ENCODE assay signal across 19 cellular contexts in genomic region chr13:42388326-42388725, GRCh38.
A peak's percentile ranks its signal among the peaks of the same experiment; 100 is the strongest.
DNase-seq lines count a peak whose midpoint lies in the region; ATAC-seq and TF ChIP-seq lines count a peak whose summit lies in the region.
"Had no signal": no experiment of that assay in that cellular context is flagged by ENCODE, and none has a peak within 500 bp of the region (broad histone marks: within the 10 kb centered on the region; RNA-seq: fewer than 3 reads in every experiment).

No MANE protein-coding gene starts in this region.

- DNase-seq in activated naive CD4-positive, alpha-beta T cell treated with anti-CD3 and anti-CD28 coated beads, Interleukin-2, amount 50 U/mL, for 16 hours, result no peak
- DNase-seq in DND-41 (peak; percentile 66), T-cell (no peak), NCI-H510A treated with DMSO at 0.1 percent for 48 hours (lab: John Stamatoyannopoulos, UW) (no peak), medulla oblongata (ENCODE audit: extremely low spot score) (no peak), erythroblast (lab: John Stamatoyannopoulos, UW) (no peak)
- no peak for DNase-seq in activated naive CD8-positive, alpha-beta T cell treated with anti-CD3 and anti-CD28 coated beads, Interleukin-2, amount 50 U/mL, for 24 hours
- DNase-seq: Karpas-422, MG63, NCI-H1048, NCI-H1436, NCI-H187 treated with DMSO at 0.1 percent for 48 hours, NCI-H2227 treated with DMSO at 0.1 percent for 48 hours, NCI-H510A, NCI-H748 treated with DMSO at 0.1 percent for 48 hours, SIG-M5, SK-N-SH had no signal

- H3K9ac ChIP-seq in DND-41 (ENCODE audit: low read depth, low read length), result no peak overlapping the region
- H3K9ac ChIP-seq: SK-N-SH had no signal

- H4K20me1 ChIP-seq in DND-41 (ENCODE audit: insufficient read depth, low read length), result no peaks in the 10 kb centered on the region

- H3K27ac Mint-ChIP-seq in activated naive CD4-positive, alpha-beta T cell treated with anti-CD3 and anti-CD28 coated beads, Interleukin-2, amount 50 U/mL, for 24 hours, result peak overlapping the region; percentile 5
- peak overlapping the region; percentile 13 to 47 for H3K27ac Mint-ChIP-seq in T-cell
- peak overlapping the region; percentile 32 for H3K27ac Mint-ChIP-seq in activated naive CD8-positive, alpha-beta T cell treated with anti-CD3 and anti-CD28 coated beads, Interleukin-2, amount 50 U/mL, for 24 hours
- H3K27ac Mint-ChIP-seq: IgD-negative memory B cell had no signal

- POLR2A ChIA-PET in T-cell (lab: Charles Lee), result interaction anchor here in 1 of 2 donors (0.5 kb wide), 1 partner anchor 1371 kb away, joined by 4 read pairs; no protein-coding TSS in a partner anchor

- H3K4me3 Mint-ChIP-seq in activated naive CD4-positive, alpha-beta T cell treated with anti-CD3 and anti-CD28 coated beads, Interleukin-2, amount 50 U/mL, for 24 hours, result no peak overlapping the region
- no peak overlapping the region for H3K4me3 Mint-ChIP-seq in T-cell
- no peak overlapping the region for H3K4me3 Mint-ChIP-seq in activated naive CD8-positive, alpha-beta T cell treated with anti-CD3 and anti-CD28 coated beads, Interleukin-2, amount 50 U/mL, for 24 hours

- H3K9me3 ChIP-seq in DND-41 (ENCODE audit: insufficient read depth, low read length, severe bottlenecking), result no peaks in the 10 kb centered on the region
- H3K9me3 ChIP-seq: MG63, SK-N-SH had no signal

- H3K27ac ChIP-seq in DND-41 (ENCODE audit: low read length), result peak overlapping the region; percentile 64

- H3K27me3 Mint-ChIP-seq in activated naive CD4-positive, alpha-beta T cell treated with anti-CD3 and anti-CD28 coated beads, Interleukin-2, amount 50 U/mL, for 24 hours, result no peaks in the 10 kb centered on the region
- H3K27me3 Mint-ChIP-seq in T-cell, result no peaks in the 10 kb centered on the region
- H3K27me3 Mint-ChIP-seq in activated naive CD8-positive, alpha-beta T cell treated with anti-CD3 and anti-CD28 coated beads, Interleukin-2, amount 50 U/mL, for 24 hours, result no peaks in the 10 kb centered on the region
- H3K27me3 Mint-ChIP-seq: IgD-negative memory B cell had no signal

- peak overlapping the region; percentile 10; the same call in 1 of the 2 replicates for H3K4me2 ChIP-seq in DND-41 (ENCODE audit: insufficient read depth, low read length)
- H3K4me2 ChIP-seq: SK-N-SH had no signal

- CTCF ChIA-PET in T-cell (lab: Charles Lee), result interaction anchor here in 1 of 2 donors (0.6 kb wide), 1 partner anchor 521 kb away, joined by 3 read pairs; no protein-coding TSS in a partner anchor

- no peaks in the 10 kb centered on the region for H3K36me3 Mint-ChIP-seq in activated naive CD4-positive, alpha-beta T cell treated with anti-CD3 and anti-CD28 coated beads, Interleukin-2, amount 50 U/mL, for 24 hours
- H3K36me3 Mint-ChIP-seq in T-cell, result no peaks in the 10 kb centered on the region
- peaks cover 8% of the 10 kb centered on the region for H3K36me3 Mint-ChIP-seq in activated naive CD8-positive, alpha-beta T cell treated with anti-CD3 and anti-CD28 coated beads, Interleukin-2, amount 50 U/mL, for 24 hours (ENCODE audit: low read depth)
- H3K36me3 Mint-ChIP-seq: IgD-negative memory B cell had no signal

- no peak for TF ChIP-seq POLR2A in erythroblast (IDR thresholded peaks at IDR 0.05; ENCODE audit: low read length)

- no peaks in the 10 kb centered on the region for H3K27me3 ChIP-seq in DND-41 (ENCODE audit: insufficient read depth, low read length, poor library complexity)
- H3K27me3 ChIP-seq: MG63 had no signal

- no peak overlapping the region for H2AFZ ChIP-seq in DND-41 (ENCODE audit: low read depth, low read length)

- ATAC-seq in DND-41 (ENCODE audit: insufficient read depth, low read depth) (peak; percentile 47), T-cell (replicated peaks in 1 of 4) (no peak)
- no peak for ATAC-seq in activated naive CD8-positive, alpha-beta T cell treated with anti-CD3 and anti-CD28 coated beads, Interleukin-2, amount 50 U/mL, for 24 hours

- H3K9me3 Mint-ChIP-seq in activated naive CD4-positive, alpha-beta T cell treated with anti-CD3 and anti-CD28 coated beads, Interleukin-2, amount 50 U/mL, for 24 hours, result no peaks in the 10 kb centered on the region
- H3K9me3 Mint-ChIP-seq in T-cell, result peaks cover 0 to 2% (median under 1%) of the 10 kb centered on the region in 3 donors
- H3K9me3 Mint-ChIP-seq in activated naive CD8-positive, alpha-beta T cell treated with anti-CD3 and anti-CD28 coated beads, Interleukin-2, amount 50 U/mL, for 24 hours, result peaks cover 5% of the 10 kb centered on the region
- H3K9me3 Mint-ChIP-seq: IgD-negative memory B cell had no signal

- H3K4me3 ChIP-seq in DND-41 (ENCODE audit: low read depth in 1 of 2, low read length in 2 of 2), result no peak overlapping the region
- H3K4me3 ChIP-seq: MG63 had no signal

- peaks cover 48% of the 10 kb centered on the region for H3K4me1 ChIP-seq in DND-41 (ENCODE audit: insufficient read depth, low read length)

- H3K36me3 ChIP-seq in DND-41 (ENCODE audit: insufficient read depth, low read length), result no peaks in the 10 kb centered on the region
- H3K36me3 ChIP-seq: MG63 had no signal

- H3K79me2 ChIP-seq in DND-41 (ENCODE audit: insufficient read depth, low read length), result no peaks in the 10 kb centered on the region

- peaks cover 42% of the 10 kb centered on the region for H3K4me1 Mint-ChIP-seq in activated naive CD4-positive, alpha-beta T cell treated with anti-CD3 and anti-CD28 coated beads, Interleukin-2, amount 50 U/mL, for 24 hours
- peaks cover 42 to 50% (median 45%) of the 10 kb centered on the region in 3 donors for H3K4me1 Mint-ChIP-seq in T-cell
- peaks cover 55% of the 10 kb centered on the region for H3K4me1 Mint-ChIP-seq in activated naive CD8-positive, alpha-beta T cell treated with anti-CD3 and anti-CD28 coated beads, Interleukin-2, amount 50 U/mL, for 24 hours

- TF ChIP-seq CTCF in DND-41 (IDR thresholded peaks at IDR 0.05; ENCODE audit: borderline replicate concordance, extremely low read depth, low read length, poor library complexity, severe bottlenecking), result no peak
